ENCODE assay signal across 1 cellular context in the genomic region with DNA sequence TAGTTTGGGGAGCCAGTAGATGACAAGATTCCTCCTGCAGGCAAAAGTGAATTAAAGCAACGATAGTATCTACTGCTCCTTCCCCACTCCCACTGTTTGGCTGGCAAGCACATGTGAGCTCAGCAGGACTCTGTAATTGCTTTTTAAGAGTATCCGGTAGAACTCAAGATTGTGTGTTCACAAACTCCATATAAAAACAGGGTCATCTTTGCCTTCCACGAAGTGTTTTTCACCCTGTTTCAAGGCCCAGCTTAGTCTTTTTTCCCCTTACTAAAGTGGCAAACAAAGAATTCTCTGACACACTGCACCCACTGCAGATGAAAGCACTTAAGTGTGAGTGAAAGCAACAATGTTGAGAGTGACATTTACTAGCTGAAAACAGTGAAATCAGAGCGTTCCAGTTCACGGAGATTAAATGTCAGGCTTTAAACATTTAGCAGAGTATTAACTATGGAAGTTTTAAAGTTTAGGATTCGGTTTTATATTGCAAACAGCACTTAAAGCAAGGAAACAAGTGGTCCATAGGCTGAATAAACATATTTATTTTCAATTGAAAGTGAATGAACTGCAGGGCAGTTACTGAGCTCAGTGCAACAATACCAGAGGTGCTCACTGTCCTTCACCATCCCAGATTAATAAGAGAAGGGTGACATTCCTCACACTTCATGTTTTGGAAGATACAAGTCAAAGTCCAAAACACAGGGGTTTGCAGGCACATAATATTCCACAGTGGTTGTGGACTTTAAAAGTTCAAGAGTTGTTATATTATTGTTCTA.
A peak's percentile ranks its signal among the peaks of the same experiment; 100 is the strongest.
TF ChIP-seq lines count a peak whose summit lies in the region.

No MANE protein-coding gene starts in this region.

TF ChIP-seq in HEK293, 187 proteins besides CTCF, POLR2A, EP300 and RAD21 (continued from another document and continues in another):
- TF ChIP-seq, protein P1, sequence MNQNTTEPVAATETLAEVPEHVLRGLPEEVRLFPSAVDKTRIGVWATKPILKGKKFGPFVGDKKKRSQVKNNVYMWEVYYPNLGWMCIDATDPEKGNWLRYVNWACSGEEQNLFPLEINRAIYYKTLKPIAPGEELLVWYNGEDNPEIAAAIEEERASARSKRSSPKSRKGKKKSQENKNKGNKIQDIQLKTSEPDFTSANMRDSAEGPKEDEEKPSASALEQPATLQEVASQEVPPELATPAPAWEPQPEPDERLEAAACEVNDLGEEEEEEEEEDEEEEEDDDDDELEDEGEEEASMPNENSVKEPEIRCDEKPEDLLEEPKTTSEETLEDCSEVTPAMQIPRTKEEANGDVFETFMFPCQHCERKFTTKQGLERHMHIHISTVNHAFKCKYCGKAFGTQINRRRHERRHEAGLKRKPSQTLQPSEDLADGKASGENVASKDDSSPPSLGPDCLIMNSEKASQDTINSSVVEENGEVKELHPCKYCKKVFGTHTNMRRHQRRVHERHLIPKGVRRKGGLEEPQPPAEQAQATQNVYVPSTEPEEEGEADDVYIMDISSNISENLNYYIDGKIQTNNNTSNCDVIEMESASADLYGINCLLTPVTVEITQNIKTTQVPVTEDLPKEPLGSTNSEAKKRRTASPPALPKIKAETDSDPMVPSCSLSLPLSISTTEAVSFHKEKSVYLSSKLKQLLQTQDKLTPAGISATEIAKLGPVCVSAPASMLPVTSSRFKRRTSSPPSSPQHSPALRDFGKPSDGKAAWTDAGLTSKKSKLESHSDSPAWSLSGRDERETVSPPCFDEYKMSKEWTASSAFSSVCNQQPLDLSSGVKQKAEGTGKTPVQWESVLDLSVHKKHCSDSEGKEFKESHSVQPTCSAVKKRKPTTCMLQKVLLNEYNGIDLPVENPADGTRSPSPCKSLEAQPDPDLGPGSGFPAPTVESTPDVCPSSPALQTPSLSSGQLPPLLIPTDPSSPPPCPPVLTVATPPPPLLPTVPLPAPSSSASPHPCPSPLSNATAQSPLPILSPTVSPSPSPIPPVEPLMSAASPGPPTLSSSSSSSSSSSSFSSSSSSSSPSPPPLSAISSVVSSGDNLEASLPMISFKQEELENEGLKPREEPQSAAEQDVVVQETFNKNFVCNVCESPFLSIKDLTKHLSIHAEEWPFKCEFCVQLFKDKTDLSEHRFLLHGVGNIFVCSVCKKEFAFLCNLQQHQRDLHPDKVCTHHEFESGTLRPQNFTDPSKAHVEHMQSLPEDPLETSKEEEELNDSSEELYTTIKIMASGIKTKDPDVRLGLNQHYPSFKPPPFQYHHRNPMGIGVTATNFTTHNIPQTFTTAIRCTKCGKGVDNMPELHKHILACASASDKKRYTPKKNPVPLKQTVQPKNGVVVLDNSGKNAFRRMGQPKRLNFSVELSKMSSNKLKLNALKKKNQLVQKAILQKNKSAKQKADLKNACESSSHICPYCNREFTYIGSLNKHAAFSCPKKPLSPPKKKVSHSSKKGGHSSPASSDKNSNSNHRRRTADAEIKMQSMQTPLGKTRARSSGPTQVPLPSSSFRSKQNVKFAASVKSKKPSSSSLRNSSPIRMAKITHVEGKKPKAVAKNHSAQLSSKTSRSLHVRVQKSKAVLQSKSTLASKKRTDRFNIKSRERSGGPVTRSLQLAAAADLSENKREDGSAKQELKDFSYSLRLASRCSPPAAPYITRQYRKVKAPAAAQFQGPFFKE (tag by site-specific recombination; IDR thresholded peaks at IDR 0.05; ENCODE audit: borderline replicate concordance), result no peak
- TF ChIP-seq, protein P2, sequence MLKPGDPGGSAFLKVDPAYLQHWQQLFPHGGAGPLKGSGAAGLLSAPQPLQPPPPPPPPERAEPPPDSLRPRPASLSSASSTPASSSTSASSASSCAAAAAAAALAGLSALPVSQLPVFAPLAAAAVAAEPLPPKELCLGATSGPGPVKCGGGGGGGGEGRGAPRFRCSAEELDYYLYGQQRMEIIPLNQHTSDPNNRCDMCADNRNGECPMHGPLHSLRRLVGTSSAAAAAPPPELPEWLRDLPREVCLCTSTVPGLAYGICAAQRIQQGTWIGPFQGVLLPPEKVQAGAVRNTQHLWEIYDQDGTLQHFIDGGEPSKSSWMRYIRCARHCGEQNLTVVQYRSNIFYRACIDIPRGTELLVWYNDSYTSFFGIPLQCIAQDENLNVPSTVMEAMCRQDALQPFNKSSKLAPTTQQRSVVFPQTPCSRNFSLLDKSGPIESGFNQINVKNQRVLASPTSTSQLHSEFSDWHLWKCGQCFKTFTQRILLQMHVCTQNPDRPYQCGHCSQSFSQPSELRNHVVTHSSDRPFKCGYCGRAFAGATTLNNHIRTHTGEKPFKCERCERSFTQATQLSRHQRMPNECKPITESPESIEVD (tag by site-specific recombination; IDR thresholded peaks at IDR 0.05), result peak; percentile 92
- TF ChIP-seq ZNF792 (tag by site-specific recombination; IDR thresholded peaks at IDR 0.05) (no peak), GFI1B (tag by site-specific recombination; IDR thresholded peaks at IDR 0.05) (peak; percentile 94), ZNF548 (tag by site-specific recombination; IDR thresholded peaks at IDR 0.05) (no peak), ZNF311 (tag by site-specific recombination; IDR thresholded peaks at IDR 0.05; ENCODE audit: borderline replicate concordance) (no peak), TRIM28 (IDR thresholded peaks at IDR 0.05; ENCODE audit: borderline replicate concordance, low read length) (peak; percentile 78; the same call in 1 of the 2 replicates), GLIS1 (tag by site-specific recombination; IDR thresholded peaks at IDR 0.05) (peak; percentile 10; the same call in 1 of the 2 replicates), PRDM1 (tag by site-specific recombination; IDR thresholded peaks at IDR 0.05) (peak; percentile 93), FEZF1 (tag by site-specific recombination; IDR thresholded peaks at IDR 0.05) (peak; percentile 93), ZNF350 (tag by site-specific recombination; IDR thresholded peaks at IDR 0.05) (no peak), IKZF3 (tag by site-specific recombination; IDR thresholded peaks at IDR 0.05) (peak; percentile 38; the same call in 1 of the 2 replicates), ZNF155 (tag by site-specific recombination; IDR thresholded peaks at IDR 0.05) (no peak), ZNF529 (tag by site-specific recombination; IDR thresholded peaks at IDR 0.05; ENCODE audit: insufficient replicate concordance) (no peak), ZNF571 (tag by site-specific recombination; IDR thresholded peaks at IDR 0.05) (no peak), ZNF530 (tag by site-specific recombination; IDR thresholded peaks at IDR 0.05; ENCODE audit: low read depth) (no peak), ZBTB1 (tag by site-specific recombination; IDR thresholded peaks at IDR 0.05) (no peak), KLF8 (tag by site-specific recombination; IDR thresholded peaks at IDR 0.05) (no peak), ZNF558 (tag by site-specific recombination; IDR thresholded peaks at IDR 0.05) (no peak), ZNF157 (tag by site-specific recombination; IDR thresholded peaks at IDR 0.05) (no peak), ZNF621 (tag by site-specific recombination; IDR thresholded peaks at IDR 0.05) (no peak), ZNF768 (tag by site-specific recombination; IDR thresholded peaks at IDR 0.05) (no peak), ZNF843 (tag by site-specific recombination; IDR thresholded peaks at IDR 0.05) (peak; percentile 75), ZNF2 (tag by site-specific recombination; IDR thresholded peaks at IDR 0.05) (no peak), MYNN (tag by site-specific recombination; IDR thresholded peaks at IDR 0.05; ENCODE audit: borderline replicate concordance) (no peak), SP3 (tag by site-specific recombination; IDR thresholded peaks at IDR 0.05) (no peak), ZNF292 (tag by site-specific recombination; IDR thresholded peaks at IDR 0.05; ENCODE audit: borderline replicate concordance, low read depth) (no peak), MZF1 (tag by site-specific recombination; IDR thresholded peaks at IDR 0.05; ENCODE audit: borderline replicate concordance) (peak; percentile 52; the same call in 1 of the 2 replicates), KLF1 (tag by site-specific recombination; IDR thresholded peaks at IDR 0.05) (no peak), ZNF146 (tag by site-specific recombination; IDR thresholded peaks at IDR 0.05) (no peak), ZNF596 (tag by site-specific recombination; IDR thresholded peaks at IDR 0.05) (no peak), ZNF132 (tag by site-specific recombination; IDR thresholded peaks at IDR 0.05; ENCODE audit: borderline replicate concordance) (no peak), RBAK (tag by site-specific recombination; IDR thresholded peaks at IDR 0.05) (no peak)
- TF ChIP-seq, protein P3, sequence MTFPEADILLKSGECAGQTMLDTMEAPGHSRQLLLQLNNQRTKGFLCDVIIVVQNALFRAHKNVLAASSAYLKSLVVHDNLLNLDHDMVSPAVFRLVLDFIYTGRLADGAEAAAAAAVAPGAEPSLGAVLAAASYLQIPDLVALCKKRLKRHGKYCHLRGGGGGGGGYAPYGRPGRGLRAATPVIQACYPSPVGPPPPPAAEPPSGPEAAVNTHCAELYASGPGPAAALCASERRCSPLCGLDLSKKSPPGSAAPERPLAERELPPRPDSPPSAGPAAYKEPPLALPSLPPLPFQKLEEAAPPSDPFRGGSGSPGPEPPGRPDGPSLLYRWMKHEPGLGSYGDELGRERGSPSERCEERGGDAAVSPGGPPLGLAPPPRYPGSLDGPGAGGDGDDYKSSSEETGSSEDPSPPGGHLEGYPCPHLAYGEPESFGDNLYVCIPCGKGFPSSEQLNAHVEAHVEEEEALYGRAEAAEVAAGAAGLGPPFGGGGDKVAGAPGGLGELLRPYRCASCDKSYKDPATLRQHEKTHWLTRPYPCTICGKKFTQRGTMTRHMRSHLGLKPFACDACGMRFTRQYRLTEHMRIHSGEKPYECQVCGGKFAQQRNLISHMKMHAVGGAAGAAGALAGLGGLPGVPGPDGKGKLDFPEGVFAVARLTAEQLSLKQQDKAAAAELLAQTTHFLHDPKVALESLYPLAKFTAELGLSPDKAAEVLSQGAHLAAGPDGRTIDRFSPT (tag by site-specific recombination; IDR thresholded peaks at IDR 0.05), result 0 out of 2 replicates have a peak, but pooled peaks have one; percentile 41
- TF ChIP-seq, protein P4, sequence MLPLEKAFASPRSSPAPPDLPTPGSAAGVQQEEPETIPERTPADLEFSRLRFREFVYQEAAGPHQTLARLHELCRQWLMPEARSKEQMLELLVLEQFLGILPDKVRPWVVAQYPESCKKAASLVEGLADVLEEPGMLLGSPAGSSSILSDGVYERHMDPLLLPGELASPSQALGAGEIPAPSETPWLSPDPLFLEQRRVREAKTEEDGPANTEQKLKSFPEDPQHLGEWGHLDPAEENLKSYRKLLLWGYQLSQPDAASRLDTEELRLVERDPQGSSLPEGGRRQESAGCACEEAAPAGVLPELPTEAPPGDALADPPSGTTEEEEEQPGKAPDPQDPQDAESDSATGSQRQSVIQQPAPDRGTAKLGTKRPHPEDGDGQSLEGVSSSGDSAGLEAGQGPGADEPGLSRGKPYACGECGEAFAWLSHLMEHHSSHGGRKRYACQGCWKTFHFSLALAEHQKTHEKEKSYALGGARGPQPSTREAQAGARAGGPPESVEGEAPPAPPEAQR (tag by site-specific recombination; IDR thresholded peaks at IDR 0.05), result no peak
- TF ChIP-seq, protein P5, sequence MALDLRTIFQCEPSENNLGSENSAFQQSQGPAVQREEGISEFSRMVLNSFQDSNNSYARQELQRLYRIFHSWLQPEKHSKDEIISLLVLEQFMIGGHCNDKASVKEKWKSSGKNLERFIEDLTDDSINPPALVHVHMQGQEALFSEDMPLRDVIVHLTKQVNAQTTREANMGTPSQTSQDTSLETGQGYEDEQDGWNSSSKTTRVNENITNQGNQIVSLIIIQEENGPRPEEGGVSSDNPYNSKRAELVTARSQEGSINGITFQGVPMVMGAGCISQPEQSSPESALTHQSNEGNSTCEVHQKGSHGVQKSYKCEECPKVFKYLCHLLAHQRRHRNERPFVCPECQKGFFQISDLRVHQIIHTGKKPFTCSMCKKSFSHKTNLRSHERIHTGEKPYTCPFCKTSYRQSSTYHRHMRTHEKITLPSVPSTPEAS (tag by site-specific recombination; IDR thresholded peaks at IDR 0.05), result no peak
- TF ChIP-seq, protein P6, sequence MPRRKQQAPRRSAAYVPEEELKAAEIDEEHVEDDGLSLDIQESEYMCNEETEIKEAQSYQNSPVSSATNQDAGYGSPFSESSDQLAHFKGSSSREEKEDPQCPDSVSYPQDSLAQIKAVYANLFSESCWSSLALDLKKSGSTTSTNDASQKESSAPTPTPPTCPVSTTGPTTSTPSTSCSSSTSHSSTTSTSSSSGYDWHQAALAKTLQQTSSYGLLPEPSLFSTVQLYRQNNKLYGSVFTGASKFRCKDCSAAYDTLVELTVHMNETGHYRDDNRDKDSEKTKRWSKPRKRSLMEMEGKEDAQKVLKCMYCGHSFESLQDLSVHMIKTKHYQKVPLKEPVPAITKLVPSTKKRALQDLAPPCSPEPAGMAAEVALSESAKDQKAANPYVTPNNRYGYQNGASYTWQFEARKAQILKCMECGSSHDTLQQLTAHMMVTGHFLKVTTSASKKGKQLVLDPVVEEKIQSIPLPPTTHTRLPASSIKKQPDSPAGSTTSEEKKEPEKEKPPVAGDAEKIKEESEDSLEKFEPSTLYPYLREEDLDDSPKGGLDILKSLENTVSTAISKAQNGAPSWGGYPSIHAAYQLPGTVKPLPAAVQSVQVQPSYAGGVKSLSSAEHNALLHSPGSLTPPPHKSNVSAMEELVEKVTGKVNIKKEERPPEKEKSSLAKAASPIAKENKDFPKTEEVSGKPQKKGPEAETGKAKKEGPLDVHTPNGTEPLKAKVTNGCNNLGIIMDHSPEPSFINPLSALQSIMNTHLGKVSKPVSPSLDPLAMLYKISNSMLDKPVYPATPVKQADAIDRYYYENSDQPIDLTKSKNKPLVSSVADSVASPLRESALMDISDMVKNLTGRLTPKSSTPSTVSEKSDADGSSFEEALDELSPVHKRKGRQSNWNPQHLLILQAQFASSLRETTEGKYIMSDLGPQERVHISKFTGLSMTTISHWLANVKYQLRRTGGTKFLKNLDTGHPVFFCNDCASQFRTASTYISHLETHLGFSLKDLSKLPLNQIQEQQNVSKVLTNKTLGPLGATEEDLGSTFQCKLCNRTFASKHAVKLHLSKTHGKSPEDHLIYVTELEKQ (tag by site-specific recombination; IDR thresholded peaks at IDR 0.05; ENCODE audit: borderline replicate concordance), result peak; percentile 66; the same call in 1 of the 2 replicates
- TF ChIP-seq, protein P7, sequence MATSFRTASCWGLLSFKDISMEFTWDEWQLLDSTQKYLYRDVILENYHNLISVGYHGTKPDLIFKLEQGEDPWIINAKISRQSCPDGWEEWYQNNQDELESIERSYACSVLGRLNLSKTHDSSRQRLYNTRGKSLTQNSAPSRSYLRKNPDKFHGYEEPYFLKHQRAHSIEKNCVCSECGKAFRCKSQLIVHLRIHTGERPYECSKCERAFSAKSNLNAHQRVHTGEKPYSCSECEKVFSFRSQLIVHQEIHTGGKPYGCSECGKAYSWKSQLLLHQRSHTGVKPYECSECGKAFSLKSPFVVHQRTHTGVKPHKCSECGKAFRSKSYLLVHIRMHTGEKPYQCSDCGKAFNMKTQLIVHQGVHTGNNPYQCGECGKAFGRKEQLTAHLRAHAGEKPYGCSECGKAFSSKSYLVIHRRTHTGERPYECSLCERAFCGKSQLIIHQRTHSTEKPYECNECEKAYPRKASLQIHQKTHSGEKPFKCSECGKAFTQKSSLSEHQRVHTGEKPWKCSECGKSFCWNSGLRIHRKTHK (tag by site-specific recombination; IDR thresholded peaks at IDR 0.05), result no peak
- TF ChIP-seq, protein P8, sequence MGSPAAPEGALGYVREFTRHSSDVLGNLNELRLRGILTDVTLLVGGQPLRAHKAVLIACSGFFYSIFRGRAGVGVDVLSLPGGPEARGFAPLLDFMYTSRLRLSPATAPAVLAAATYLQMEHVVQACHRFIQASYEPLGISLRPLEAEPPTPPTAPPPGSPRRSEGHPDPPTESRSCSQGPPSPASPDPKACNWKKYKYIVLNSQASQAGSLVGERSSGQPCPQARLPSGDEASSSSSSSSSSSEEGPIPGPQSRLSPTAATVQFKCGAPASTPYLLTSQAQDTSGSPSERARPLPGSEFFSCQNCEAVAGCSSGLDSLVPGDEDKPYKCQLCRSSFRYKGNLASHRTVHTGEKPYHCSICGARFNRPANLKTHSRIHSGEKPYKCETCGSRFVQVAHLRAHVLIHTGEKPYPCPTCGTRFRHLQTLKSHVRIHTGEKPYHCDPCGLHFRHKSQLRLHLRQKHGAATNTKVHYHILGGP (tag by site-specific recombination; IDR thresholded peaks at IDR 0.05), result no peak
